In the genomic region with DNA sequence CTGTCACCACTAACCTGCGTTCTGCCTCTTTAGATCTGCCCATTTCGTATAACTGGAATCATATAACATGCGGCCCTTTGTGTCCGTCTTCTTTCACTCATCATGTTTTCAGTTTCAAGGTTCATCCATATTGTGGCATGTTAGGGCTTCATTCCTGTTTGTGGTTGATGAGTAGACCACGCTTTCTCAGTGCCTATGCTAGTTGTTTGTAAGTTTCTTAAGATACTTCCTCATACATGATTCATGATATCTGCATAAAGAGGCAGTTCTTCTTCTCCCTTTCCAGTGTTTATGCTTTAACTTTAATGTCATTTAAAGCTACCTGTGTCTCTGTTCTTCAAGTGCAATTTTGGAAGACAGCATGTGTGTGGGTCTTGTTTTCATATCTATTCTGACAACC, we compare ENCODE assay signal across 31 cellular contexts.
A peak's percentile ranks its signal among the peaks of the same experiment; 100 is the strongest.
DNase-seq lines count a peak whose midpoint lies in the region; ATAC-seq and TF ChIP-seq lines count a peak whose summit lies in the region.
"Had no signal": no experiment of that assay in that cellular context is flagged by ENCODE, and none has a peak within 500 bp of the region (broad histone marks: within the 10 kb centered on the region; RNA-seq: fewer than 3 reads in every experiment).

No MANE protein-coding gene starts in this region.

- H3K4me3 ChIP-seq in endodermal cell (ENCODE audit: low read length) = no peak overlapping the region
- H3K4me3 ChIP-seq: K562, lung, mucosa of descending colon, ovary, smooth muscle cell, tibial nerve had no signal

- no peak overlapping the region for H3K4me3 Mint-ChIP-seq in activated naive CD4-positive, alpha-beta T cell treated with anti-CD3 and anti-CD28 coated beads, Interleukin-2, amount 50 U/mL, for 24 hours
- no peak overlapping the region for H3K4me3 Mint-ChIP-seq in activated naive CD4-positive, alpha-beta T cell treated with anti-CD3 and anti-CD28 coated beads for 36 hours
- H3K4me3 Mint-ChIP-seq in endodermal cell = no peak overlapping the region
- no peak overlapping the region for H3K4me3 Mint-ChIP-seq in stimulated activated naive B cell treated with anti-CD40 and anti-IgM and Interleukin-4, amounts not matched to agents 10 μg/mL and 1 μg/mL and 100 μg/mL, for 72 hours
- H3K4me3 Mint-ChIP-seq: activated CD4-positive, alpha-beta T cell treated with anti-CD3 and anti-CD28 coated beads, Interleukin-2, amount 10 ng/mL, durations not matched to agents 7 days and 5 days; activated T-cell treated with anti-CD3 and anti-CD28 coated beads, Interleukin-2, amount 50 U/mL, for 72 hours; nephron had no signal

- H3K27ac Mint-ChIP-seq in activated naive CD4-positive, alpha-beta T cell treated with anti-CD3 and anti-CD28 coated beads, Interleukin-2, amount 50 U/mL, for 24 hours = peak overlapping the region; percentile 15
- H3K27ac Mint-ChIP-seq in activated naive CD4-positive, alpha-beta T cell treated with anti-CD3 and anti-CD28 coated beads for 36 hours = no peak overlapping the region
- no peak overlapping the region for H3K27ac Mint-ChIP-seq in endodermal cell
- H3K27ac Mint-ChIP-seq in stimulated activated naive B cell treated with anti-CD40 and anti-IgM and Interleukin-4, amounts not matched to agents 10 μg/mL and 1 μg/mL and 100 μg/mL, for 72 hours = no peak overlapping the region
- H3K27ac Mint-ChIP-seq: activated CD4-positive, alpha-beta T cell treated with anti-CD3 and anti-CD28 coated beads, Interleukin-2, amount 10 ng/mL, durations not matched to agents 7 days and 5 days; activated T-cell treated with anti-CD3 and anti-CD28 coated beads, Interleukin-2, amount 50 U/mL, for 72 hours; CD8-positive, alpha-beta memory T cell; nephron had no signal

- peaks cover 14% of the 10 kb centered on the region for H3K9me3 Mint-ChIP-seq in activated naive CD4-positive, alpha-beta T cell treated with anti-CD3 and anti-CD28 coated beads, Interleukin-2, amount 50 U/mL, for 24 hours
- H3K9me3 Mint-ChIP-seq in activated naive CD4-positive, alpha-beta T cell treated with anti-CD3 and anti-CD28 coated beads for 36 hours = peaks cover 17% of the 10 kb centered on the region
- H3K9me3 Mint-ChIP-seq in endodermal cell = peaks cover 33% of the 10 kb centered on the region
- H3K9me3 Mint-ChIP-seq in stimulated activated naive B cell treated with anti-CD40 and anti-IgM and Interleukin-4, amounts not matched to agents 10 μg/mL and 1 μg/mL and 100 μg/mL, for 72 hours = peaks cover 21 to 23% of the 10 kb centered on the region in 2 donors
- H3K9me3 Mint-ChIP-seq: activated CD4-positive, alpha-beta T cell treated with anti-CD3 and anti-CD28 coated beads, Interleukin-2, amount 10 ng/mL, durations not matched to agents 7 days and 5 days had no signal

- peaks cover 6% of the 10 kb centered on the region for H3K9me3 ChIP-seq in endodermal cell (ENCODE audit: control insufficient read depth, low read length)
- H3K9me3 ChIP-seq: mucosa of descending colon, ovary, tibial nerve had no signal

- H3K9ac ChIP-seq in endodermal cell (ENCODE audit: extremely low read depth, low read length, poor library complexity, severe bottlenecking) = no peak overlapping the region

- H3K4me1 Mint-ChIP-seq in activated naive CD4-positive, alpha-beta T cell treated with anti-CD3 and anti-CD28 coated beads, Interleukin-2, amount 50 U/mL, for 24 hours = no peaks in the 10 kb centered on the region
- no peaks in the 10 kb centered on the region for H3K4me1 Mint-ChIP-seq in activated naive CD4-positive, alpha-beta T cell treated with anti-CD3 and anti-CD28 coated beads for 36 hours (ENCODE audit: low read depth)
- H3K4me1 Mint-ChIP-seq in endodermal cell = no peaks in the 10 kb centered on the region
- peaks cover 6 to 7% of the 10 kb centered on the region in 2 donors for H3K4me1 Mint-ChIP-seq in stimulated activated naive B cell treated with anti-CD40 and anti-IgM and Interleukin-4, amounts not matched to agents 10 μg/mL and 1 μg/mL and 100 μg/mL, for 72 hours
- H3K4me1 Mint-ChIP-seq: activated CD4-positive, alpha-beta T cell treated with anti-CD3 and anti-CD28 coated beads, Interleukin-2, amount 10 ng/mL, durations not matched to agents 7 days and 5 days; CD8-positive, alpha-beta memory T cell had no signal

- H3K36me3 Mint-ChIP-seq in activated naive CD4-positive, alpha-beta T cell treated with anti-CD3 and anti-CD28 coated beads, Interleukin-2, amount 50 U/mL, for 24 hours = peaks cover 5% of the 10 kb centered on the region
- peaks cover 1% of the 10 kb centered on the region for H3K36me3 Mint-ChIP-seq in activated naive CD4-positive, alpha-beta T cell treated with anti-CD3 and anti-CD28 coated beads for 36 hours (ENCODE audit: low read depth)
- H3K36me3 Mint-ChIP-seq in endodermal cell (ENCODE audit: low read depth) = peaks cover 7% of the 10 kb centered on the region
- H3K36me3 Mint-ChIP-seq in stimulated activated naive B cell treated with anti-CD40 and anti-IgM and Interleukin-4, amounts not matched to agents 10 μg/mL and 1 μg/mL and 100 μg/mL, for 72 hours = peaks cover 4 to 5% of the 10 kb centered on the region in 2 donors

- CTCF ChIA-PET in activated naive CD4-positive, alpha-beta T cell treated with anti-CD3 and anti-CD28 coated beads for 36 hours (lab: Charles Lee) = no interaction called here

- H3K36me3 ChIP-seq in endodermal cell (ENCODE audit: control insufficient read depth, insufficient read depth, low read length) = no peaks in the 10 kb centered on the region
- H3K36me3 ChIP-seq: brain microvascular endothelial cell, ovary, tibial nerve had no signal

- no peak overlapping the region for H3K27ac ChIP-seq in endodermal cell (ENCODE audit: low read depth, low read length)
- H3K27ac ChIP-seq: brain microvascular endothelial cell, ovary, tibial nerve had no signal

- 86 to 96% methylated on average over 4 of the region's 5 CpGs for WGBS in endodermal cell (ENCODE audit: insufficient coverage in 1 of 2, insufficient read length in 1 of 2), 2 experiments

- no peak for TF ChIP-seq CTCF in endodermal cell (conservative IDR thresholded peaks at IDR 0.05)

- H3K4me1 ChIP-seq in endodermal cell (ENCODE audit: control insufficient read depth, insufficient read depth, low read length) = no peaks in the 10 kb centered on the region

- no peak for DNase-seq in activated naive CD4-positive, alpha-beta T cell treated with anti-CD3 and anti-CD28 coated beads for 36 hours
- DNase-seq in NOMO-1 treated with DMSO at 0.1 percent for 48 hours (lab: John Stamatoyannopoulos, UW; ENCODE audit: unreplicated experiment) (peak; percentile 95), endodermal cell (peak; percentile 3), NCI-H1048 (lab: John Stamatoyannopoulos, UW) (no peak), glomerular visceral epithelial cell (ENCODE audit: extremely low spot score) (no peak), NCI-H2029 treated with DMSO at 0.1 percent for 48 hours (lab: John Stamatoyannopoulos, UW) (no peak)
- no peak for DNase-seq in stimulated activated naive B cell treated with anti-CD40 and anti-IgM and Interleukin-4, amounts not matched to agents 10 μg/mL and 1 μg/mL and 100 μg/mL, for 72 hours
- DNase-seq: activated CD4-positive, alpha-beta T cell treated with anti-CD3 and anti-CD28 coated beads, Interleukin-2, amount 10 ng/mL, durations not matched to agents 7 days and 5 days; activated naive CD4-positive, alpha-beta T cell treated with Interleukin-2 at 50 U/mL for 16 hours; activated T-cell treated with anti-CD3 and anti-CD28 coated beads, Interleukin-2, amount 50 U/mL, for 72 hours; brain microvascular endothelial cell; CD8-positive, alpha-beta memory T cell; DMS 273 treated with DMSO at 0.1 percent for 48 hours; EL; head of caudate nucleus; kidney; MM.1S; mucosa of descending colon; NCI-H1694; NCI-H510A; NK-92 treated with Interleukin-12 subunit alpha and Interleukin-12 subunit beta, amount 100 ng/mL, for 24 hours; ovary; retina; stimulated activated CD4-positive, alpha-beta T cell treated with anti-CD3 and anti-CD28 coated beads, Interleukin-2, amount 100 ng/mL, for 24 hours; T-helper 2 cell had no signal

- H3K27me3 ChIP-seq in endodermal cell (ENCODE audit: control insufficient read depth, insufficient read depth, low read length, poor library complexity, severe bottlenecking) = no peaks in the 10 kb centered on the region
- H3K27me3 ChIP-seq: brain microvascular endothelial cell, ovary, tibial nerve had no signal

- ATAC-seq in stimulated activated naive B cell treated with anti-CD40 and anti-IgM and Interleukin-4, amounts not matched to agents 10 μg/mL and 1 μg/mL and 100 μg/mL, for 72 hours (replicated peaks) = peak; percentile 69 to 75
- ATAC-seq: K562, mucosa of descending colon had no signal

- intact Hi-C loops in activated naive CD4-positive, alpha-beta T cell treated with anti-CD3 and anti-CD28 coated beads for 36 hours (cut with micrococcal nuclease) = no loop called here

- peaks cover 27% of the 10 kb centered on the region for H3K27me3 Mint-ChIP-seq in activated naive CD4-positive, alpha-beta T cell treated with anti-CD3 and anti-CD28 coated beads, Interleukin-2, amount 50 U/mL, for 24 hours
- peaks cover 29% of the 10 kb centered on the region for H3K27me3 Mint-ChIP-seq in activated naive CD4-positive, alpha-beta T cell treated with anti-CD3 and anti-CD28 coated beads for 36 hours (ENCODE audit: low read depth)
- H3K27me3 Mint-ChIP-seq in endodermal cell (ENCODE audit: insufficient read depth) = no peaks in the 10 kb centered on the region
- peaks cover 46 to 49% of the 10 kb centered on the region in 2 donors for H3K27me3 Mint-ChIP-seq in stimulated activated naive B cell treated with anti-CD40 and anti-IgM and Interleukin-4, amounts not matched to agents 10 μg/mL and 1 μg/mL and 100 μg/mL, for 72 hours

Comparison
In these comparisons a context has a peak if more than half of its experiments do, and no peak if none do; other contexts are left out.
1. DNase-seq: peak in NOMO-1 treated with DMSO at 0.1 percent for 48 hours (single experiment) and endodermal cell (single experiment); none in activated naive CD4-positive, alpha-beta T cell treated with anti-CD3 and anti-CD28 coated beads for 36 hours (single experiment), stimulated activated naive B cell treated with anti-CD40 and anti-IgM and Interleukin-4, amounts not matched to agents 10 μg/mL and 1 μg/mL and 100 μg/mL, for 72 hours (single experiment), NCI-H1048 (single experiment), glomerular visceral epithelial cell (single experiment) and NCI-H2029 treated with DMSO at 0.1 percent for 48 hours (single experiment).